ENCODE assay signal across 11 cellular contexts in genomic region chr7:140165422-140165821, GRCh38. TPM values are rescaled to one million over a fixed set of nuclear protein-coding genes. Genes with fewer than 3 reads are reported as not detected.
DNase-seq lines count a peak whose midpoint lies in the region; ATAC-seq and TF ChIP-seq lines count a peak whose summit lies in the region.
"Had no signal": no experiment of that assay in that cellular context is flagged by ENCODE, and none has a peak within 500 bp of the region (broad histone marks: within the 10 kb centered on the region; RNA-seq: fewer than 3 reads in every experiment).

No MANE protein-coding gene starts in this region.

- H3K36me3 Mint-ChIP-seq in activated naive CD4-positive, alpha-beta T cell treated with anti-CD3 and anti-CD28 coated beads for 36 hours (ENCODE audit: low read depth), result peaks cover 4% of the 10 kb centered on the region
- no peaks in the 10 kb centered on the region for H3K36me3 Mint-ChIP-seq in activated naive CD4-positive, alpha-beta T cell treated with anti-CD3 and anti-CD28 coated beads, Interleukin-2, amount 10 ng/mL, durations not matched to agents 7 days and 5 days
- no peaks in the 10 kb centered on the region for H3K36me3 Mint-ChIP-seq in stimulated activated memory B cell treated with anti-CD40 and anti-IgM and Interleukin-4, amounts not matched to agents 10 μg/mL and 1 μg/mL and 100 μg/mL, for 72 hours

- peak; percentile 42 for DNase-seq in activated naive CD4-positive, alpha-beta T cell treated with anti-CD3 and anti-CD28 coated beads for 36 hours
- no peak for DNase-seq in activated naive CD4-positive, alpha-beta T cell treated with anti-CD3 and anti-CD28 coated beads, Interleukin-2, amount 10 ng/mL, durations not matched to agents 7 days and 5 days
- peak; percentile 80 for DNase-seq in Panc1 (ENCODE audit: low read depth, low spot score)
- DNase-seq in epithelial cell of proximal tubule (ENCODE audit: low read depth), result peak; percentile 56
- no peak for DNase-seq in lower leg skin (ENCODE audit: low spot score in 2 of 2)
- DNase-seq in DMS 273 (lab: John Stamatoyannopoulos, UW; ENCODE audit: unreplicated experiment), result no peak
- no peak for DNase-seq in anterior cingulate cortex (lab: John Stamatoyannopoulos, UW)
- DNase-seq: DMS53, Peyer's patch had no signal

- WGBS in lower leg skin, 2 donors, result 55 to 64% methylated on average over 3 of the region's 3 CpGs

- H3K27me3 Mint-ChIP-seq in activated naive CD4-positive, alpha-beta T cell treated with anti-CD3 and anti-CD28 coated beads for 36 hours (ENCODE audit: low read depth), result no peaks in the 10 kb centered on the region
- no peaks in the 10 kb centered on the region for H3K27me3 Mint-ChIP-seq in activated naive CD4-positive, alpha-beta T cell treated with anti-CD3 and anti-CD28 coated beads, Interleukin-2, amount 10 ng/mL, durations not matched to agents 7 days and 5 days
- H3K27me3 Mint-ChIP-seq in stimulated activated memory B cell treated with anti-CD40 and anti-IgM and Interleukin-4, amounts not matched to agents 10 μg/mL and 1 μg/mL and 100 μg/mL, for 72 hours, result no peaks in the 10 kb centered on the region

- in situ Hi-C loops in Panc1 (cut with HindIII; ENCODE audit: low pct_unique_long_range_greater_than_20kb, low sequenced_read_pairs), result no loop called here

- no TSS peak for BruUV-seq in Panc1 (replicated peaks; lab: Mats Ljungman, UMichigan)

- no peaks in the 10 kb centered on the region for H3K36me3 ChIP-seq in Panc1 (ENCODE audit: control insufficient read depth, insufficient read depth, low read length)
- H3K36me3 ChIP-seq: neural progenitor cell, Peyer's patch had no signal

- no peak for TF ChIP-seq POLR2A in lower leg skin (IDR thresholded peaks at IDR 0.05)

- H3K27ac ChIP-seq in Panc1 (ENCODE audit: low read length), result peak overlapping the region; percentile 78
- H3K27ac ChIP-seq: neural progenitor cell, Peyer's patch had no signal

- TF ChIP-seq CTCF in Panc1 (IDR thresholded peaks at IDR 0.05), result no peak
- no peak for TF ChIP-seq CTCF in epithelial cell of proximal tubule (conservative IDR thresholded peaks at IDR 0.05; ENCODE audit: low read depth, low read length)
- no peak for TF ChIP-seq CTCF in lower leg skin (IDR thresholded peaks at IDR 0.05)

- H3K27ac Mint-ChIP-seq in activated naive CD4-positive, alpha-beta T cell treated with anti-CD3 and anti-CD28 coated beads for 36 hours, result peak overlapping the region; percentile 95
- H3K27ac Mint-ChIP-seq in activated naive CD4-positive, alpha-beta T cell treated with anti-CD3 and anti-CD28 coated beads, Interleukin-2, amount 10 ng/mL, durations not matched to agents 7 days and 5 days, result no peak overlapping the region
- H3K27ac Mint-ChIP-seq in stimulated activated memory B cell treated with anti-CD40 and anti-IgM and Interleukin-4, amounts not matched to agents 10 μg/mL and 1 μg/mL and 100 μg/mL, for 72 hours, result no peak overlapping the region
- H3K27ac Mint-ChIP-seq: neural progenitor cell had no signal

- no peaks in the 10 kb centered on the region for H3K9me3 Mint-ChIP-seq in activated naive CD4-positive, alpha-beta T cell treated with anti-CD3 and anti-CD28 coated beads for 36 hours
- no peaks in the 10 kb centered on the region for H3K9me3 Mint-ChIP-seq in activated naive CD4-positive, alpha-beta T cell treated with anti-CD3 and anti-CD28 coated beads, Interleukin-2, amount 10 ng/mL, durations not matched to agents 7 days and 5 days
- no peaks in the 10 kb centered on the region for H3K9me3 Mint-ChIP-seq in stimulated activated memory B cell treated with anti-CD40 and anti-IgM and Interleukin-4, amounts not matched to agents 10 μg/mL and 1 μg/mL and 100 μg/mL, for 72 hours

- POLR2A ChIA-PET in Panc1 (lab: Charles Lee), result interaction anchor here (0.7 kb wide), 1 partner anchor 33 kb away, joined by 3 read pairs; no protein-coding TSS in a partner anchor

- no peaks in the 10 kb centered on the region for H3K27me3 ChIP-seq in Panc1 (ENCODE audit: control insufficient read depth, insufficient read depth, low read length)
- H3K27me3 ChIP-seq: neural progenitor cell, Peyer's patch had no signal

- CTCF ChIA-PET in activated naive CD4-positive, alpha-beta T cell treated with anti-CD3 and anti-CD28 coated beads for 36 hours (lab: Charles Lee), result interaction anchor here (0.6 kb wide), 1 partner anchor 260 kb away, joined by 6 read pairs; no protein-coding TSS in a partner anchor
- CTCF ChIA-PET in activated naive CD4-positive, alpha-beta T cell treated with anti-CD3 and anti-CD28 coated beads, Interleukin-2, amount 10 ng/mL, durations not matched to agents 7 days and 5 days (lab: Charles Lee), result interaction anchor here (0.6 to 0.9 kb wide), 2 partner anchors 17 to 163 kb away, joined by 3 read pairs; no protein-coding TSS in a partner anchor
- CTCF ChIA-PET in Panc1 (lab: Charles Lee), result no interaction called here

- H3K4me1 Mint-ChIP-seq in activated naive CD4-positive, alpha-beta T cell treated with anti-CD3 and anti-CD28 coated beads for 36 hours (ENCODE audit: low read depth), result peaks cover 79% of the 10 kb centered on the region
- H3K4me1 Mint-ChIP-seq in activated naive CD4-positive, alpha-beta T cell treated with anti-CD3 and anti-CD28 coated beads, Interleukin-2, amount 10 ng/mL, durations not matched to agents 7 days and 5 days, result peaks cover 54% of the 10 kb centered on the region
- H3K4me1 Mint-ChIP-seq in stimulated activated memory B cell treated with anti-CD40 and anti-IgM and Interleukin-4, amounts not matched to agents 10 μg/mL and 1 μg/mL and 100 μg/mL, for 72 hours, result peaks cover 72% of the 10 kb centered on the region

- peak overlapping the region; percentile 39 for H3K4me3 Mint-ChIP-seq in activated naive CD4-positive, alpha-beta T cell treated with anti-CD3 and anti-CD28 coated beads for 36 hours
- H3K4me3 Mint-ChIP-seq in activated naive CD4-positive, alpha-beta T cell treated with anti-CD3 and anti-CD28 coated beads, Interleukin-2, amount 10 ng/mL, durations not matched to agents 7 days and 5 days, result no peak overlapping the region
- peak overlapping the region; percentile 39 for H3K4me3 Mint-ChIP-seq in stimulated activated memory B cell treated with anti-CD40 and anti-IgM and Interleukin-4, amounts not matched to agents 10 μg/mL and 1 μg/mL and 100 μg/mL, for 72 hours
- H3K4me3 Mint-ChIP-seq: neural progenitor cell had no signal

- no peaks in the 10 kb centered on the region for H3K9me3 ChIP-seq in Panc1 (ENCODE audit: control insufficient read depth, insufficient read depth, low read depth, low read length)
- H3K9me3 ChIP-seq: Peyer's patch had no signal

- peak; percentile 71; the same call in 1 of the 2 replicates for ATAC-seq in Panc1
- no peak for ATAC-seq in stimulated activated memory B cell treated with anti-CD40 and anti-IgM and Interleukin-4, amounts not matched to agents 10 μg/mL and 1 μg/mL and 100 μg/mL, for 72 hours

- intact Hi-C loops in activated naive CD4-positive, alpha-beta T cell treated with anti-CD3 and anti-CD28 coated beads for 36 hours (cut with micrococcal nuclease), result loop anchor here (1.0 to 5.0 kb wide), 4 partner anchors 10 to 933 kb away; partner anchors contain the start of gene UBN2
- intact Hi-C loops in Panc1 (cut with micrococcal nuclease; ENCODE audit: unreplicated experiment), result no loop called here
- intact Hi-C loops in lower leg skin (cut with DNase I; ENCODE audit: low total_unique reads), result no loop called here

- H3K4me3 ChIP-seq in Panc1 (ENCODE audit: low read depth in 2 of 2, low read length in 2 of 2), result peak overlapping the region in 1 of 2 experiments; percentile 36; a peak in 2 of 4 replicates
- no peak overlapping the region for H3K4me3 ChIP-seq in epithelial cell of proximal tubule (ENCODE audit: low read depth, low read length)
- no peak overlapping the region for H3K4me3 ChIP-seq in lower leg skin (ENCODE audit: low read depth, poor library complexity, severe bottlenecking)
- H3K4me3 ChIP-seq: neural progenitor cell, Peyer's patch had no signal

- peaks cover 12% of the 10 kb centered on the region for H3K4me1 ChIP-seq in Panc1 (ENCODE audit: control insufficient read depth, insufficient read depth, low read length)

RNA-seq across cellular contexts. Expression of gene KDM7A, which starts 11.4 kb away (rescaled TPM):
- total RNA-seq in activated naive CD4-positive, alpha-beta T cell treated with anti-CD3 and anti-CD28 coated beads for 36 hours, result 10 to 100 TPM; 27.4 to 29.3 TPM
- total RNA-seq in Panc1 (2021; ENCODE audit: unreplicated experiment) (3.6 TPM), epithelial cell of proximal tubule (1.6 and 7.6 TPM in 2 replicates), lower leg skin (10 to 100 TPM; 36.2 to 54.0 (median 46.7) TPM)
- 2.9 TPM for polyA plus RNA-seq in Panc1 (2012; ENCODE audit: insufficient read length)

Comparison
In these comparisons a context has a peak if more than half of its experiments do, and no peak if none do; other contexts are left out.
1. DNase-seq: peak in activated naive CD4-positive, alpha-beta T cell treated with anti-CD3 and anti-CD28 coated beads for 36 hours (single experiment), Panc1 (single experiment) and epithelial cell of proximal tubule (single experiment); none in activated naive CD4-positive, alpha-beta T cell treated with anti-CD3 and anti-CD28 coated beads, Interleukin-2, amount 10 ng/mL, durations not matched to agents 7 days and 5 days (single experiment), lower leg skin (0 of 2), DMS 273 (single experiment) and anterior cingulate cortex (0 of 58).